ENCODE assay signal across 12 cellular contexts in the genomic region with DNA sequence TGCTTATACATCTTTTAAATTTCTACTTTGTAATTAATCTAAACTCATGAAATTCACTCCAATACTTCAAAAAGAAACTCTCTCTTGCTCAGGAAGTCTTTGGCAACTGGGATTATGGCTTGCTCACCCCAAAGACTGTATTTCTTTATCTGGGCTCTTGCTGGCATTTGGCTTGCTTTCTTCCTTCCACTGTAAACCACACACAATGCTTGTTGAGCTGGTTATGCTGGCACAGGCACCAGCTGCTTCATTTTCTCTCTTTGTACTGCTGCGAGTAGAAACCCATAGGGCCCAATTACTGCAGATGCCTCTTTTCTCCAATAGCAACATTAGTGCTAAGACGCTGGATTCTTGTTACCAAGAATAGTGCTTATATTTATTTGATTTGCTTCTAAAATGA. TPM values are rescaled to one million over a fixed set of nuclear protein-coding genes. Genes with fewer than 3 reads are reported as not detected.
A peak's percentile ranks its signal among the peaks of the same experiment; 100 is the strongest.
DNase-seq lines count a peak whose midpoint lies in the region; ATAC-seq and TF ChIP-seq lines count a peak whose summit lies in the region.
"Had no signal": no experiment of that assay in that cellular context is flagged by ENCODE, and none has a peak within 500 bp of the region (broad histone marks: within the 10 kb centered on the region; RNA-seq: fewer than 3 reads in every experiment).

No MANE protein-coding gene starts in this region.

- intact Hi-C loops in PC-3 (cut with micrococcal nuclease), result no loop called here

- H3K9me3 Mint-ChIP-seq in natural killer cell treated with Interleukin-12 subunit alpha and Interleukin-12 subunit beta and Interleukin-15 and Interleukin-18, amount 100 ng/mL, for 72 hours, result no peaks in the 10 kb centered on the region

- H2BK15ac ChIP-seq in mesenchymal stem cell (ENCODE audit: low read depth, poor library complexity, severe bottlenecking), result no peak overlapping the region

- H3K79me1 ChIP-seq in mesenchymal stem cell (replicated peaks; ENCODE audit: low read length, poor library complexity, severe bottlenecking), result no peaks in the 10 kb centered on the region

- no peak overlapping the region for H3K9ac ChIP-seq in PC-3 (ENCODE audit: low read length)
- H3K9ac ChIP-seq in mesenchymal stem cell (ENCODE audit: low read length), result no peak overlapping the region

- no peaks in the 10 kb centered on the region for H3K9me2 ChIP-seq in PC-3 (replicated peaks; ENCODE audit: low read length)

- H3K4me1 ChIP-seq in PC-3 (ENCODE audit: insufficient read depth, low read length) (no peaks in the 10 kb centered on the region), mesenchymal stem cell (ENCODE audit: control insufficient read depth, insufficient read depth, low read depth, low read length) (no peaks in the 10 kb centered on the region)

- no TSS peak for BruUV-seq in PC-3 (replicated peaks; lab: Mats Ljungman, UMichigan)

- no peaks in the 10 kb centered on the region for H3K36me3 Mint-ChIP-seq in natural killer cell treated with Interleukin-12 subunit alpha and Interleukin-12 subunit beta and Interleukin-15 and Interleukin-18, amount 100 ng/mL, for 72 hours

- H3K4me2 ChIP-seq in PC-3 (ENCODE audit: low read length), result no peak overlapping the region
- H3K4me2 ChIP-seq in mesenchymal stem cell (ENCODE audit: low read length, poor library complexity, severe bottlenecking), result no peak overlapping the region

- H3K27me3 Mint-ChIP-seq in natural killer cell treated with Interleukin-12 subunit alpha and Interleukin-12 subunit beta and Interleukin-15 and Interleukin-18, amount 100 ng/mL, for 72 hours, result no peaks in the 10 kb centered on the region

- H3K27ac ChIP-seq in PC-3 (ENCODE audit: low read length), result no peak overlapping the region
- no peak overlapping the region for H3K27ac ChIP-seq in mesenchymal stem cell (ENCODE audit: low read length, poor library complexity, severe bottlenecking)
- H3K27ac ChIP-seq in caudate nucleus (ENCODE audit: low read depth, low read length), result no peak overlapping the region
- H3K27ac ChIP-seq: C4-2B had no signal

- no peak overlapping the region for H3K4me3 Mint-ChIP-seq in natural killer cell treated with Interleukin-12 subunit alpha and Interleukin-12 subunit beta and Interleukin-15 and Interleukin-18, amount 100 ng/mL, for 72 hours

- H3K27me3 ChIP-seq in PC-3 (ENCODE audit: low read length) (no peaks in the 10 kb centered on the region), mesenchymal stem cell (ENCODE audit: control insufficient read depth in 1 of 2, insufficient read depth in 1 of 2, low read length in 2 of 2) (no peaks in the 10 kb centered on the region)

- no peak overlapping the region for H3K14ac ChIP-seq in mesenchymal stem cell (ENCODE audit: low read length in 2 of 2)

- H3K4me3 ChIP-seq in PC-3 (ENCODE audit: low read length) (no peak overlapping the region), mesenchymal stem cell (ENCODE audit: insufficient read depth in 1 of 2, low read depth in 1 of 2, low read length in 2 of 2) (no peak overlapping the region)

- no peak overlapping the region for H2AFZ ChIP-seq in PC-3 (ENCODE audit: low read length)
- H2AFZ ChIP-seq in mesenchymal stem cell (ENCODE audit: low read depth, low read length), result no peak overlapping the region

- no peaks in the 10 kb centered on the region for H4K20me1 ChIP-seq in PC-3 (ENCODE audit: low read length)

- no peak overlapping the region for H3K27ac Mint-ChIP-seq in natural killer cell treated with Interleukin-12 subunit alpha and Interleukin-12 subunit beta and Interleukin-15 and Interleukin-18, amount 100 ng/mL, for 72 hours

- H4K8ac ChIP-seq in mesenchymal stem cell (ENCODE audit: low read length), result peak overlapping the region; percentile 49

- H3K18ac ChIP-seq in mesenchymal stem cell (ENCODE audit: low read depth in 1 of 2, low read length in 2 of 2), result no peak overlapping the region

- H2BK120ac ChIP-seq in mesenchymal stem cell (ENCODE audit: low read depth, low read length), result no peak overlapping the region

- DNase-seq in GDM1 (lab: John Stamatoyannopoulos, UW) (peak; percentile 39), NCI-H1694 (lab: John Stamatoyannopoulos, UW) (peak; percentile 70), PC-3 (peak; percentile 9), mesenchymal stem cell (no peak), GM19238 (ENCODE audit: insufficient read length, low spot score) (no peak), MV-4-11 (lab: John Stamatoyannopoulos, UW) (no peak), caudate nucleus (lab: John Stamatoyannopoulos, UW) (no peak)
- no peak for DNase-seq in natural killer cell treated with Interleukin-12 subunit alpha and Interleukin-12 subunit beta and Interleukin-15 and Interleukin-18, amount 100 ng/mL, for 72 hours (ENCODE audit: low spot score)
- DNase-seq: central memory CD4-positive, alpha-beta T cell; islet precursor cell; stimulated activated naive CD4-positive, alpha-beta T cell treated with Interleukin-2 at 50 U/mL for 16 hours had no signal

- no CpG with 5 or more reads among the region's 2 CpGs for WGBS in mesenchymal stem cell

- CTCF ChIA-PET in PC-3 (lab: Charles Lee), result no interaction called here

- no peaks in the 10 kb centered on the region for H3K4me1 Mint-ChIP-seq in natural killer cell treated with Interleukin-12 subunit alpha and Interleukin-12 subunit beta and Interleukin-15 and Interleukin-18, amount 100 ng/mL, for 72 hours (ENCODE audit: low read depth in 2 of 2)

- H2BK12ac ChIP-seq in mesenchymal stem cell (ENCODE audit: low read length in 2 of 2), result no peak overlapping the region

- no peaks in the 10 kb centered on the region for H3F3A ChIP-seq in PC-3 (ENCODE audit: low read length, unreplicated experiment)

- POLR2A ChIA-PET in PC-3 (lab: Charles Lee; ENCODE audit: unreplicated experiment), result no interaction called here

- no peak for TF ChIP-seq CTCF in PC-3 (conservative IDR thresholded peaks at IDR 0.05; ENCODE audit: low read depth, low read length)

- H3K36me3 ChIP-seq in PC-3 (ENCODE audit: low read depth, low read length), result no peaks in the 10 kb centered on the region
- H3K36me3 ChIP-seq in mesenchymal stem cell (ENCODE audit: control insufficient read depth in 1 of 2, insufficient read depth in 2 of 2, low read depth in 1 of 2, low read length in 2 of 2), result no peaks in the 10 kb centered on the region

- ATAC-seq in PC-3, result peak; percentile 37; the same call in 1 of the 2 replicates
- no peak for ATAC-seq in natural killer cell treated with Interleukin-12 subunit alpha and Interleukin-12 subunit beta and Interleukin-15 and Interleukin-18, amount 100 ng/mL, for 72 hours

- no peak overlapping the region for H2BK5ac ChIP-seq in mesenchymal stem cell (ENCODE audit: low read depth, low read length, poor library complexity, severe bottlenecking)

- H4K91ac ChIP-seq in mesenchymal stem cell (ENCODE audit: low read length), result no peak overlapping the region

- no peaks in the 10 kb centered on the region for H3K79me2 ChIP-seq in PC-3 (ENCODE audit: low read length)

- H3K23ac ChIP-seq in mesenchymal stem cell (ENCODE audit: low read length in 2 of 2), result no peak overlapping the region

- H2AK5ac ChIP-seq in mesenchymal stem cell (ENCODE audit: low read length, severe bottlenecking), result no peak overlapping the region

- no peak overlapping the region for H3K4ac ChIP-seq in mesenchymal stem cell (ENCODE audit: low read depth in 1 of 2, low read length in 2 of 2)

- no peaks in the 10 kb centered on the region for H3K9me3 ChIP-seq in PC-3 (ENCODE audit: low read length)
- peaks cover 3% of the 10 kb centered on the region for H3K9me3 ChIP-seq in mesenchymal stem cell (ENCODE audit: control insufficient read depth, low read length)

RNA-seq across cellular contexts. Expression of gene SLC38A11, which starts 51.4 kb away (rescaled TPM):
- 0.36 TPM in 1 of 2 replicates, not detected in the other for total RNA-seq in PC-3 (2014; rRNA removed)
- polyA plus RNA-seq in mesenchymal stem cell (2013, experiment 1 of 2), result not detected
- polyA plus RNA-seq in mesenchymal stem cell (2013, experiment 2 of 2), result not detected
- not detected for total RNA-seq in natural killer cell treated with Interleukin-12 subunit alpha and Interleukin-12 subunit beta and Interleukin-15 and Interleukin-18, amount 100 ng/mL, for 72 hours

Comparison
In these comparisons a context has a peak if more than half of its experiments do, and no peak if none do; other contexts are left out.
1. DNase-seq: peak in GDM1 (single experiment), NCI-H1694 (single experiment) and PC-3 (single experiment); none in mesenchymal stem cell (single experiment), natural killer cell treated with Interleukin-12 subunit alpha and Interleukin-12 subunit beta and Interleukin-15 and Interleukin-18, amount 100 ng/mL, for 72 hours (single experiment), GM19238 (single experiment), MV-4-11 (single experiment) and caudate nucleus (0 of 61).